3 cellular contexts compared by ENCODE assay signal in the genomic region with DNA sequence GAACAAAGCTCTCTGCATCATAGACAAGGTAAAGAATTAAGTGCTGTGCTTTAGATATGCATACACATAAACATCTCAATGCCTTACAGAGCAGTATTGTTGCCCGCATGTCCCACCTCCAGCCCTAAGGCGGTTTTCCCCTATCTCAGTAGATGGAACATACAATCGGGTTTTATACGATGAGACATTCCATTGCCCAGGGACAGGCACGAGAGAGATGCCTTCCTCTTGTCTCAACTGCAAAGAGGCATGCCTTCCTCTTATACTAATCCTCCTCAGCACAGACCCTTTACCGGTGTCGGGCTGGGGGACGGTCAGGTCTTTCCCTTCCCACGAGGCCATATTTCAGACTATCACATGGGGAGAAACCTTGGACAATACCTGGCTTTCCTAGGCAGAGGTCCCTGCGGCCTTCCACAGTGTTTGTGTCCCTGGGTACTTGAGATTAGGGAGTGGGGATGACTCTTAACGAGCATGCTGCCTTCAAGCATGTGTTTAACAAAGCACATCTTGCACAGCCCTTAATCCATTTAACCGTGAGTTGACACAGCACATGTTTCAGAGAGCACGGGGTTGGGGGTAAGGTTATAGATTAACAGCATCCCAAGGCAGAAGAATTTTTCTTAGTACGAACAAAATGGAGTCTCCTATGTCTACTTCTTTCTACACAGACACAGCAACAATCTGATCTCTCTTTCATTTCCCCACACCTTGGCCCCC. TPM values are rescaled to one million over a fixed set of nuclear protein-coding genes. Genes with fewer than 3 reads are reported as not detected.
"Had no signal": no experiment of that assay in that cellular context is flagged by ENCODE, and none has a peak within 500 bp of the region (broad histone marks: within the 10 kb centered on the region; RNA-seq: fewer than 3 reads in every experiment).

No MANE protein-coding gene starts in this region.

RNA-seq across cellular contexts. Expression of a gene that starts 26.8 kb away (rescaled TPM):
- total RNA-seq: IMR-90, M059J, PC-3 had no signal
- polyA plus RNA-seq: IMR-90 had no signal
